Comparison of ENCODE assay signal across 1 cellular context in genomic region chr6:134031696-134032255, GRCh38.
TF ChIP-seq lines count a peak whose summit lies in the region.

No MANE protein-coding gene starts in this region.

TF ChIP-seq in H1, 55 proteins besides CTCF, POLR2A, EP300 and RAD21:
- TF ChIP-seq FOSL1 (IDR thresholded peaks at IDR 0.05; ENCODE audit: insufficient read depth, low read depth, low read length) (no peak), RNF2 (IDR thresholded peaks at IDR 0.05; ENCODE audit: borderline replicate concordance, low read depth, low read length, missing control alignments, poor library complexity, severe bottlenecking) (no peak), GTF2F1 (IDR thresholded peaks at IDR 0.05; ENCODE audit: borderline replicate concordance, low read depth, low read length) (no peak), CHD2 (IDR thresholded peaks at IDR 0.05; ENCODE audit: low read length) (no peak), SIRT6 (IDR thresholded peaks at IDR 0.05; ENCODE audit: low read length) (no peak), CHD1 (IDR thresholded peaks at IDR 0.05; ENCODE audit: low read depth, low read length) (no peak), HDAC2 (IDR thresholded peaks at IDR 0.05; ENCODE audit: borderline replicate concordance in 1 of 2, low read depth in 2 of 2, low read length in 2 of 2) (no peak), USF2 (IDR thresholded peaks at IDR 0.05; ENCODE audit: low read length) (no peak), NANOG (IDR thresholded peaks at IDR 0.05; ENCODE audit: insufficient read depth, low read depth, low read length, poor library complexity, severe bottlenecking) (no peak), RFX5 (IDR thresholded peaks at IDR 0.05; ENCODE audit: borderline replicate concordance, low read depth, low read length) (no peak), PHF8 (conservative IDR thresholded peaks at IDR 0.05; ENCODE audit: low read depth, low read length) (no peak), JUND (IDR thresholded peaks at IDR 0.05; ENCODE audit: low read length) (no peak), BRCA1 (IDR thresholded peaks at IDR 0.05; ENCODE audit: low read depth, low read length) (no peak), KDM1A (IDR thresholded peaks at IDR 0.05; ENCODE audit: borderline replicate concordance, low read length) (no peak), JUN (IDR thresholded peaks at IDR 0.05; ENCODE audit: low read depth, low read length) (no peak), SRF (IDR thresholded peaks at IDR 0.05; ENCODE audit: low read depth, low read length) (no peak), TBP (IDR thresholded peaks at IDR 0.05; ENCODE audit: low read depth, low read length) (no peak), TEAD4 (IDR thresholded peaks at IDR 0.05; ENCODE audit: low read depth, low read length) (no peak), POU5F1 (IDR thresholded peaks at IDR 0.05; ENCODE audit: low read depth, low read length) (no peak), CBX5 (IDR thresholded peaks at IDR 0.05; ENCODE audit: low read depth, low read length) (no peak)
